In the genomic region with DNA sequence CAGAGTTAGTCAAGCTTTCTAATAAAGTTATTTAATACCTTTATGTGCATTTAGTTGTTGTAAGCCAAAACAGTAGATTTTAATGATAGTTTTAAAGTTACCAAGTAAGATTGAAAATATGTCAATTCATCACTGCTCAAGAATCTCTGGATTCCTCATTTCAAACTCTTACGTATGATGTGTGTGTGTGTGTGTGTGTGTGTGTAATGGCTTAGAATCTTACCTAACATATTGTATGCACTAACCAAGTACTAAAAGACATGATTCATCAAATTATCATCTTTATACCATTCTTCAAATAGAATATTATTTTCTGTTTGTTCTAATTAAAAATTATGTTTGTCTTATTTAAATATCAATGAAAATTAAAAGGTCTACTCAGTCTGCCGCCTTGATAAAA, we compare ENCODE assay signal across 27 cellular contexts. TPM values are rescaled to one million over a fixed set of nuclear protein-coding genes. Genes with fewer than 3 reads are reported as not detected.
DNase-seq lines count a peak whose midpoint lies in the region; ATAC-seq, FAIRE-seq and TF ChIP-seq lines count a peak whose summit lies in the region.
"Had no signal": no experiment of that assay in that cellular context is flagged by ENCODE, and none has a peak within 500 bp of the region (broad histone marks: within the 10 kb centered on the region; RNA-seq: fewer than 3 reads in every experiment).

No MANE protein-coding gene starts in this region.

- ATAC-seq in HepG2: no peak
- ATAC-seq in right lobe of liver: no peak
- ATAC-seq: GM12878, Right ventricle myocardium inferior, sciatic nerve had no signal

- no peak overlapping the region for H3K23ac ChIP-seq in H9 (ENCODE audit: insufficient read length, low read depth, low read length)

- H3K27me3 ChIP-seq in HepG2 (ENCODE audit: control insufficient read depth in 1 of 2, insufficient read depth in 2 of 2, low read length in 2 of 2): no peaks in the 10 kb centered on the region
- no peaks in the 10 kb centered on the region for H3K27me3 ChIP-seq in right lobe of liver
- H3K27me3 ChIP-seq in H9 (ENCODE audit: insufficient read depth, low read length): no peaks in the 10 kb centered on the region
- H3K27me3 ChIP-seq in endodermal cell (ENCODE audit: control insufficient read depth, insufficient read depth, low read length, poor library complexity, severe bottlenecking): no peaks in the 10 kb centered on the region
- H3K27me3 ChIP-seq: BLaER1 treated with 17β-estradiol and CSF1 and Interleukin-3, amounts not matched to agents 10 nM and 100 nM; esophagus muscularis mucosa; hepatocyte had no signal

- H3K27me3 Mint-ChIP-seq in H9 (ENCODE audit: low read depth) (no peaks in the 10 kb centered on the region), endodermal cell (ENCODE audit: insufficient read depth) (no peaks in the 10 kb centered on the region)
- H3K27me3 Mint-ChIP-seq: activated T-cell treated with anti-CD3 and anti-CD28 coated beads, Interleukin-2, amount 50 U/mL, for 24 hours; memory B cell; naive B cell had no signal

- H3K14ac ChIP-seq in H9 (ENCODE audit: insufficient read depth, low read length): no peak overlapping the region

- H3K23me2 ChIP-seq in H9 (ENCODE audit: insufficient read length, low read depth, low read length, poor library complexity, severe bottlenecking): no peaks in the 10 kb centered on the region

- H3K4me1 Mint-ChIP-seq in H9 (no peaks in the 10 kb centered on the region), endodermal cell (no peaks in the 10 kb centered on the region)
- H3K4me1 Mint-ChIP-seq: memory B cell had no signal

- H3K36me3 ChIP-seq in HepG2 (replicated peaks in 1 of 2; ENCODE audit: control insufficient read depth in 1 of 2, insufficient read depth in 2 of 2, low read length in 2 of 2) (no peaks in the 10 kb centered on the region), right lobe of liver (no peaks in the 10 kb centered on the region), endodermal cell (ENCODE audit: control insufficient read depth, insufficient read depth, low read length) (no peaks in the 10 kb centered on the region)
- H3K36me3 ChIP-seq: esophagus muscularis mucosa had no signal

- H3K9me3 ChIP-seq in HepG2 (ENCODE audit: low read length): no peaks in the 10 kb centered on the region
- no peaks in the 10 kb centered on the region for H3K9me3 ChIP-seq in right lobe of liver
- no peaks in the 10 kb centered on the region for H3K9me3 ChIP-seq in H9 (ENCODE audit: control insufficient read depth, low read depth, low read length)
- no peaks in the 10 kb centered on the region for H3K9me3 ChIP-seq in endodermal cell (ENCODE audit: control insufficient read depth, low read length)
- H3K9me3 ChIP-seq: BLaER1 treated with 17β-estradiol and CSF1 and Interleukin-3, amounts not matched to agents 10 nM and 100 nM; esophagus muscularis mucosa had no signal

- no peak overlapping the region for H3K56ac ChIP-seq in H9 (ENCODE audit: insufficient read length, low read depth, low read length)

- H2AK5ac ChIP-seq in H9 (ENCODE audit: insufficient read length, low read length): no peak overlapping the region

- H3K27ac Mint-ChIP-seq in H9: no peak overlapping the region
- no peak overlapping the region for H3K27ac Mint-ChIP-seq in endodermal cell
- H3K27ac Mint-ChIP-seq: activated T-cell treated with anti-CD3 and anti-CD28 coated beads, Interleukin-2, amount 50 U/mL, for 24 hours; memory B cell; naive B cell had no signal

- no peak overlapping the region for H4K5ac ChIP-seq in H9 (ENCODE audit: insufficient read length, low read depth, low read length)

- H2BK20ac ChIP-seq in H9 (ENCODE audit: low read depth, low read length, poor library complexity, severe bottlenecking): no peak overlapping the region

- H3K79me2 ChIP-seq in HepG2 (ENCODE audit: insufficient read depth, low read length) (no peaks in the 10 kb centered on the region), H9 (ENCODE audit: insufficient read depth, low read length) (no peaks in the 10 kb centered on the region)
- H3K79me2 ChIP-seq: hepatocyte had no signal

- H3K9me3 Mint-ChIP-seq in H9: no peaks in the 10 kb centered on the region
- H3K9me3 Mint-ChIP-seq in endodermal cell: no peaks in the 10 kb centered on the region
- H3K9me3 Mint-ChIP-seq: memory B cell had no signal

- no peaks in the 10 kb centered on the region for H3K36me3 Mint-ChIP-seq in H9 (ENCODE audit: insufficient read depth in 1 of 3, low read depth in 3 of 3)
- no peaks in the 10 kb centered on the region for H3K36me3 Mint-ChIP-seq in endodermal cell (ENCODE audit: low read depth)
- H3K36me3 Mint-ChIP-seq: naive B cell had no signal

- no peak for FAIRE-seq in HepG2 (lab: Jason Lieb, UNC)
- FAIRE-seq: D721Med, GM12878, GM19239, urothelium cell line had no signal

- H3K18ac ChIP-seq in H9 (ENCODE audit: insufficient read length, low read depth, low read length): no peak overlapping the region

- H3K79me1 ChIP-seq in H9 (ENCODE audit: insufficient read depth, low read depth, low read length, poor library complexity, severe bottlenecking): no peaks in the 10 kb centered on the region

- in situ Hi-C loops in HepG2 (cut with HindIII; ENCODE audit: extremely low pct_ligation_motif_present, low pct_unique_long_range_greater_than_20kb): no loop called here

- CTCF ChIA-PET in HepG2 (lab: Yijun Ruan, JAX; ENCODE audit: low intra/inter-chr PET ratio, low total read pairs): no interaction called here

- no peaks in the 10 kb centered on the region for H3K4me1 ChIP-seq in HepG2 (ENCODE audit: insufficient read depth, low read length)
- H3K4me1 ChIP-seq in right lobe of liver: no peaks in the 10 kb centered on the region
- no peaks in the 10 kb centered on the region for H3K4me1 ChIP-seq in H9 (ENCODE audit: insufficient read depth, low read length)
- no peaks in the 10 kb centered on the region for H3K4me1 ChIP-seq in endodermal cell (ENCODE audit: control insufficient read depth, insufficient read depth, low read length)
- H3K4me1 ChIP-seq: esophagus muscularis mucosa had no signal

- BruUV-seq in HepG2 (replicated peaks; lab: Mats Ljungman, UMichigan): no TSS peak

- no peak overlapping the region for H4K91ac ChIP-seq in H9 (ENCODE audit: insufficient read length, low read depth, low read length)

- 96% methylated on average over 2 of the region's 2 CpGs for WGBS in HepG2 (ENCODE audit: low lambda C conversion rate)
- WGBS in right lobe of liver (ENCODE audit: insufficient coverage, low coverage, low lambda C conversion rate, missing lambda C conversion rate): 100% methylated on average over 2 of the region's 2 CpGs
- WGBS in H9 (ENCODE audit: extremely low coverage, insufficient read length, low lambda C conversion rate): no CpG with 5 or more reads among the region's 2 CpGs
- WGBS in endodermal cell (ENCODE audit: insufficient coverage in 1 of 2, insufficient read length in 1 of 2), 2 experiments: no CpG with 5 or more reads among the region's 2 CpGs

- H3K4me2 ChIP-seq in HepG2 (ENCODE audit: low read depth, low read length) (no peak overlapping the region), H9 (ENCODE audit: insufficient read depth, insufficient read length, low read length) (no peak overlapping the region)
- H3K4me2 ChIP-seq: BLaER1 treated with 17β-estradiol and CSF1 and Interleukin-3, amounts not matched to agents 10 nM and 100 nM; hepatocyte had no signal

- intact Hi-C loops in HepG2 (cut with micrococcal nuclease; ENCODE audit: unreplicated experiment): no loop called here
- intact Hi-C loops in right lobe of liver (cut with DNase I): no loop called here

- TF ChIP-seq RAD21 in HepG2 (CRISPR knock-in tag; IDR thresholded peaks at IDR 0.05): no peak

- H3T11ph ChIP-seq in H9 (ENCODE audit: low read length): no peak overlapping the region

- H2BK5ac ChIP-seq in H9 (ENCODE audit: insufficient read length, low read length): no peak overlapping the region

- H4K8ac ChIP-seq in H9 (replicated peaks; ENCODE audit: insufficient read length, low read depth, low read length): no peak overlapping the region

- no peak for TF ChIP-seq POLR2A in HepG2 (IDR thresholded peaks at IDR 0.05; ENCODE audit: insufficient read depth in 1 of 2, low read depth in 2 of 2, low read length in 2 of 2)
- no peak for TF ChIP-seq POLR2A in right lobe of liver (IDR thresholded peaks at IDR 0.05)

- H2AFZ ChIP-seq in HepG2 (ENCODE audit: low read length): no peak overlapping the region
- H2AFZ ChIP-seq in H9 (ENCODE audit: low read length): no peak overlapping the region
- H2AFZ ChIP-seq: hepatocyte had no signal

- H3K4me3 Mint-ChIP-seq in H9: no peak overlapping the region
- no peak overlapping the region for H3K4me3 Mint-ChIP-seq in endodermal cell
- H3K4me3 Mint-ChIP-seq: activated T-cell treated with anti-CD3 and anti-CD28 coated beads, Interleukin-2, amount 50 U/mL, for 24 hours; memory B cell; naive B cell had no signal

- TF ChIP-seq EP300 in HepG2 (IDR thresholded peaks at IDR 0.05; ENCODE audit: low read depth in 2 of 2, low read length in 2 of 2): no peak
- no peak for TF ChIP-seq EP300 in HepG2 (CRISPR knock-in tag; IDR thresholded peaks at IDR 0.05; ENCODE audit: borderline replicate concordance)

- no peak overlapping the region for H2BK120ac ChIP-seq in H9 (ENCODE audit: low read depth, low read length, poor library complexity, severe bottlenecking)

- POLR2A ChIA-PET in HepG2 (lab: Yijun Ruan, JAX): no interaction called here

- no peak overlapping the region for H3K4ac ChIP-seq in H9 (ENCODE audit: low read depth, low read length)

- no peak overlapping the region for H3K9ac ChIP-seq in HepG2 (ENCODE audit: insufficient read depth, low read depth, low read length)
- H3K9ac ChIP-seq in H9 (ENCODE audit: extremely low read depth, insufficient read length, low read length): no peak overlapping the region
- no peak overlapping the region for H3K9ac ChIP-seq in endodermal cell (ENCODE audit: extremely low read depth, low read length, poor library complexity, severe bottlenecking)
- H3K9ac ChIP-seq: BLaER1 treated with 17β-estradiol and CSF1 and Interleukin-3, amounts not matched to agents 10 nM and 100 nM had no signal

- no peak for TF ChIP-seq CTCF in HepG2 (CRISPR knock-in tag; IDR thresholded peaks at IDR 0.05)
- no peak for TF ChIP-seq CTCF in right lobe of liver (IDR thresholded peaks at IDR 0.05)
- no peak for TF ChIP-seq CTCF in fibroblast of villous mesenchyme (IDR thresholded peaks at IDR 0.05; ENCODE audit: insufficient read depth, low read depth, low read length)
- TF ChIP-seq CTCF in H9 (conservative IDR thresholded peaks at IDR 0.05): no peak
- TF ChIP-seq CTCF in endodermal cell (conservative IDR thresholded peaks at IDR 0.05): no peak

- H3K4me3 ChIP-seq in HepG2 (replicated peaks in 1 of 3; ENCODE audit: insufficient read depth in 1 of 3, low read depth in 2 of 3, low read length in 3 of 3) (no peak overlapping the region), right lobe of liver (no peak overlapping the region), fibroblast of villous mesenchyme (ENCODE audit: low read depth, low read length) (no peak overlapping the region), endodermal cell (ENCODE audit: low read length) (no peak overlapping the region)
- H3K4me3 ChIP-seq: BLaER1 treated with 17β-estradiol and CSF1 and Interleukin-3, amounts not matched to agents 10 nM and 100 nM; esophagus muscularis mucosa; GM12878; hepatocyte had no signal

- H4K20me1 ChIP-seq in HepG2 (ENCODE audit: insufficient read depth, low read length): no peaks in the 10 kb centered on the region
- no peaks in the 10 kb centered on the region for H4K20me1 ChIP-seq in H9 (ENCODE audit: control insufficient read depth, insufficient read depth, insufficient read length)
- H4K20me1 ChIP-seq: BLaER1 treated with 17β-estradiol and CSF1 and Interleukin-3, amounts not matched to agents 10 nM and 100 nM had no signal

- DNase-seq in HepG2 (ENCODE audit: low spot score) (no peak), right lobe of liver (no peak), amniotic epithelial cell (ENCODE audit: low read depth) (peak; percentile 47), fibroblast of villous mesenchyme (ENCODE audit: low read depth) (peak; percentile 6), DMS53 treated with DMSO at 0.1 percent for 48 hours (lab: John Stamatoyannopoulos, UW; ENCODE audit: unreplicated experiment) (no peak), H9 (no peak), endodermal cell (no peak), COLO668 (lab: John Stamatoyannopoulos, UW; ENCODE audit: unreplicated experiment) (no peak)
- DNase-seq: 8988T; activated naive CD4-positive, alpha-beta T cell treated with Interleukin-2 at 50 U/mL for 16 hours; activated T-cell treated with anti-CD3 and anti-CD28 coated beads, Interleukin-2, amount 50 U/mL, for 24 hours; effector CD4-positive, alpha-beta T cell; GDM1; islet precursor cell; naive B cell; NCI-H1105 treated with DMSO at 0.1 percent for 48 hours; NCI-H524 had no signal

- H2BK12ac ChIP-seq in H9 (ENCODE audit: insufficient read length, low read depth, low read length): no peak overlapping the region

- no peak overlapping the region for H2BK15ac ChIP-seq in H9 (ENCODE audit: low read depth, low read length)

- H3K27ac ChIP-seq in HepG2 (ENCODE audit: extremely low read length, insufficient read depth, low read length) (no peak overlapping the region), right lobe of liver (no peak overlapping the region), H9 (ENCODE audit: insufficient read length, low read depth, low read length) (no peak overlapping the region), endodermal cell (ENCODE audit: low read depth, low read length) (no peak overlapping the region)
- H3K27ac ChIP-seq: BLaER1 treated with 17β-estradiol and CSF1 and Interleukin-3, amounts not matched to agents 10 nM and 100 nM; esophagus muscularis mucosa; hepatocyte had no signal

RNA-seq across cellular contexts. Expression of a gene that starts 41.5 kb away (rescaled TPM):
- total RNA-seq in HepG2 (2016; rRNA removed; fragmentation: Illumina TruSeq; extraction: Trizol): 19.0 and 19.6 TPM in 2 replicates
- 2.2 and 3.0 TPM in 2 replicates for total RNA-seq in HepG2 (2016; cell fraction: cytosol; rRNA removed; fragmentation: Illumina TruSeq; extraction: Trizol; ENCODE audit: low read depth)
- 18.2 and 18.3 TPM in 2 replicates for total RNA-seq in HepG2 (2016; cell fraction: insoluble cytoplasmic fraction; rRNA removed; fragmentation: Illumina TruSeq; extraction: Trizol)
- 7.8 and 8.0 TPM in 2 replicates for total RNA-seq in HepG2 (2016; cell fraction: membrane; rRNA removed; fragmentation: Illumina TruSeq; extraction: Trizol)
- total RNA-seq in HepG2 (2016; cell fraction: nucleus; rRNA removed; fragmentation: Illumina TruSeq; extraction: Trizol): 24.6 and 29.8 TPM in 2 replicates
- polyA plus RNA-seq in HepG2 (2011; rRNA removed): 17.0 and 22.8 TPM in 2 replicates
- polyA plus RNA-seq in HepG2 (2011; cell fraction: cytosol; rRNA removed): 5.9 and 8.4 TPM in 2 replicates
- 55.7 and 72.7 TPM in 2 replicates for polyA plus RNA-seq in HepG2 (2011; cell fraction: nucleus; rRNA removed)
- 15.5 and 18.3 TPM in 2 replicates for polyA plus RNA-seq in HepG2 (2012)
- polyA plus RNA-seq in HepG2 (2016; cell fraction: cytosol; fragmentation: Illumina TruSeq; extraction: Trizol; ENCODE audit: low read depth): 0.73 and 0.76 TPM in 2 replicates
- polyA plus RNA-seq in HepG2 (2016; cell fraction: insoluble cytoplasmic fraction; fragmentation: Illumina TruSeq; extraction: Trizol; ENCODE audit: low read depth): 11.0 and 11.6 TPM in 2 replicates
- 2.0 and 2.3 TPM in 2 replicates for polyA plus RNA-seq in HepG2 (2016; cell fraction: membrane; fragmentation: Illumina TruSeq; extraction: Trizol; ENCODE audit: low read depth)
- polyA plus RNA-seq in HepG2 (2016; cell fraction: nucleus; fragmentation: Illumina TruSeq; extraction: Trizol; ENCODE audit: insufficient read depth, low read depth): 53.5 and 55.7 TPM in 2 replicates
- polyA minus RNA-seq in HepG2 (2011; rRNA and poly(A)+ RNA removed; ENCODE audit: low replicate concordance): 9.7 and 16.6 TPM in 2 replicates
- 8.7 and 9.0 TPM in 2 replicates for polyA minus RNA-seq in HepG2 (2011; cell fraction: cytosol; rRNA and poly(A)+ RNA removed)
- polyA minus RNA-seq in HepG2 (2011; cell fraction: nucleus; rRNA and poly(A)+ RNA removed): 34.9 and 55.6 TPM in 2 replicates
- total RNA-seq in right lobe of liver: 1 to 10 TPM; 2.9 to 4.8 (median 4.3) TPM
- 10.6 and 13.0 TPM in 2 replicates for total RNA-seq in fibroblast of villous mesenchyme
- 9.8 and 10.3 TPM in 2 replicates for total RNA-seq in H9 (2021)
- total RNA-seq in endodermal cell: 10 to 100 TPM; 14.2 to 14.5 TPM
- polyA plus RNA-seq in endodermal cell (2013, experiment 1 of 2): 14.3 TPM
- 13.1 TPM for polyA plus RNA-seq in endodermal cell (2013, experiment 2 of 2)

Comparison
In these comparisons a context has a peak if more than half of its experiments do, and no peak if none do; other contexts are left out.
1. DNase-seq: peak in amniotic epithelial cell (single experiment) and fibroblast of villous mesenchyme (single experiment); none in HepG2 (single experiment), right lobe of liver (0 of 3), DMS53 treated with DMSO at 0.1 percent for 48 hours (single experiment), H9 (single experiment), endodermal cell (single experiment) and COLO668 (single experiment).